In the genomic region with DNA sequence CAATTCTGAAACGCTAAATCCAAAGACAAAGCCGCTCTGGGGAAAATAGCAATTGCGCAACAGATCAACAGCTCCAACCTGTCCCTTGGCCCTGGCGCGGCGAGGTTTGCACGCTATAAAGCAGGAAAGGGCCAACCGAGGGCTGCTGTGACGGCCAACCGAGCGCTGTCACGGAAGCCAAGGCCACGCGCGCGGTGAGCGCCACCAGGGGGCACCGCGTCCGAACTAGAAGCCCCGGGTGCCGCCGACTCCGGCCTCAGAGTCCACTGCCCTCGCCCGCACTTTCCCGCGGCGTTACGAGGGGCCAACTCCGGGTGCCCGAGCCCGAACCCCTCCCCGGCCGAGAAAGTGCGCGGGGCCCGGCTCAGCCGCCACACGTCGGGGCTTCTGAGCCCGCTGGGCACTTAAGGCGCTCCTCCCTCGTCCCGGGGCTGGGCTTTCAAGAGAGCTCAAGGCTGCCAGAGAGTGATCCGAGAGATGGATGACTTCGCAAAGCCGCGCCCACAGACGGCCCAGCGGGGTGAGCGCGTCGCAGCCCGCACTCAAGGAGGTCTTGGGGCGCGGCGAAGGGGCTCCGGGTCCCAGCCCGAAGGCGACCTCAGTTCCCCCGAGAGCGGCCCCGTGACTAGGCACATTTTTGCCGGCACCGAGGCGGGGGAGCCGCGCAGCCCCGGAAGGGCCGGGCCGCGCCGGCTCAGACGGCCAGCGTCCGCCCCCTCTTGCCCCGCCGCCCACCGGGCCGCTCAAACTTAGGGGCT, we compare ENCODE assay signal across 1 cellular context.
A peak's percentile ranks its signal among the peaks of the same experiment; 100 is the strongest.
TF ChIP-seq lines count a peak whose summit lies in the region.

No MANE protein-coding gene starts in this region.

TF ChIP-seq in HepG2, 621 proteins besides CTCF, POLR2A, EP300 and RAD21 (continued from another document and continues in another):
- TF ChIP-seq ZNF101 (CRISPR knock-in tag; IDR thresholded peaks at IDR 0.05; ENCODE audit: borderline replicate concordance, low read depth) (peak; percentile 31; the same call in 1 of the 2 replicates), ARNT2 (CRISPR knock-in tag; IDR thresholded peaks at IDR 0.05; ENCODE audit: low read depth) (peak; percentile 86), ZBTB34 (CRISPR knock-in tag; IDR thresholded peaks at IDR 0.05) (peak; percentile 85), SSRP1 (CRISPR knock-in tag; IDR thresholded peaks at IDR 0.05) (peak; percentile 95; the same call in 1 of the 2 replicates), ZSCAN25 (CRISPR knock-in tag; IDR thresholded peaks at IDR 0.05) (peak; percentile 87; the same call in 1 of the 2 replicates), FOXP4 (CRISPR knock-in tag; IDR thresholded peaks at IDR 0.05) (peak; percentile 97), XRCC5 (optimal IDR thresholded peaks at IDR 0.05; ENCODE audit: low read length) (peak; percentile 100), CERS6 (CRISPR knock-in tag; IDR thresholded peaks at IDR 0.05) (no peak), ZNF781 (CRISPR knock-in tag; IDR thresholded peaks at IDR 0.05; ENCODE audit: borderline replicate concordance, not compliant biosample characterization) (peak; percentile 97), MLX (CRISPR knock-in tag; IDR thresholded peaks at IDR 0.05) (peak; percentile 76), ZNF326 (CRISPR knock-in tag; IDR thresholded peaks at IDR 0.05; ENCODE audit: borderline replicate concordance) (no peak), MTA3 (CRISPR knock-in tag; IDR thresholded peaks at IDR 0.05) (no peak), ZNF512 (CRISPR knock-in tag; IDR thresholded peaks at IDR 0.05) (peak; percentile 93), POLR2AphosphoS2 (IDR thresholded peaks at IDR 0.05; ENCODE audit: low read depth, low read length) (peak; percentile 85; the same call in 1 of the 2 replicates), ZNF281 (CRISPR knock-in tag; IDR thresholded peaks at IDR 0.05; ENCODE audit: borderline replicate concordance) (peak; percentile 87), TCF7 (IDR thresholded peaks at IDR 0.05; ENCODE audit: low read depth) (peak; percentile 71), RFX3 (CRISPR knock-in tag; IDR thresholded peaks at IDR 0.05) (no peak), KLF11 (CRISPR knock-in tag; IDR thresholded peaks at IDR 0.05) (peak; percentile 94; the same call in 1 of the 2 replicates), IKZF4 (CRISPR knock-in tag; IDR thresholded peaks at IDR 0.05; ENCODE audit: borderline replicate concordance, low read depth, not compliant biosample characterization) (peak; percentile 62), SOX6 (IDR thresholded peaks at IDR 0.05) (no peak), SOX6 (CRISPR knock-in tag; IDR thresholded peaks at IDR 0.05) (peak; percentile 96), ZNF460 (CRISPR knock-in tag; IDR thresholded peaks at IDR 0.05; ENCODE audit: borderline replicate concordance) (peak; percentile 75; the same call in 1 of the 2 replicates), ZNF775 (CRISPR knock-in tag; IDR thresholded peaks at IDR 0.05; ENCODE audit: borderline replicate concordance) (peak; percentile 58; the same call in 1 of the 2 replicates), ATAD3A (CRISPR knock-in tag; IDR thresholded peaks at IDR 0.05) (0 out of 2 replicates have a peak, but pooled peaks have one; percentile 68), SNAPC4 (CRISPR knock-in tag; IDR thresholded peaks at IDR 0.05) (peak; percentile 81), HMG20B (CRISPR knock-in tag; conservative IDR thresholded peaks at IDR 0.05) (peak; percentile 85), REXO4 (CRISPR knock-in tag; IDR thresholded peaks at IDR 0.05; ENCODE audit: borderline replicate concordance) (peak; percentile 83; the same call in 1 of the 2 replicates)
- TF ChIP-seq, protein P1, sequence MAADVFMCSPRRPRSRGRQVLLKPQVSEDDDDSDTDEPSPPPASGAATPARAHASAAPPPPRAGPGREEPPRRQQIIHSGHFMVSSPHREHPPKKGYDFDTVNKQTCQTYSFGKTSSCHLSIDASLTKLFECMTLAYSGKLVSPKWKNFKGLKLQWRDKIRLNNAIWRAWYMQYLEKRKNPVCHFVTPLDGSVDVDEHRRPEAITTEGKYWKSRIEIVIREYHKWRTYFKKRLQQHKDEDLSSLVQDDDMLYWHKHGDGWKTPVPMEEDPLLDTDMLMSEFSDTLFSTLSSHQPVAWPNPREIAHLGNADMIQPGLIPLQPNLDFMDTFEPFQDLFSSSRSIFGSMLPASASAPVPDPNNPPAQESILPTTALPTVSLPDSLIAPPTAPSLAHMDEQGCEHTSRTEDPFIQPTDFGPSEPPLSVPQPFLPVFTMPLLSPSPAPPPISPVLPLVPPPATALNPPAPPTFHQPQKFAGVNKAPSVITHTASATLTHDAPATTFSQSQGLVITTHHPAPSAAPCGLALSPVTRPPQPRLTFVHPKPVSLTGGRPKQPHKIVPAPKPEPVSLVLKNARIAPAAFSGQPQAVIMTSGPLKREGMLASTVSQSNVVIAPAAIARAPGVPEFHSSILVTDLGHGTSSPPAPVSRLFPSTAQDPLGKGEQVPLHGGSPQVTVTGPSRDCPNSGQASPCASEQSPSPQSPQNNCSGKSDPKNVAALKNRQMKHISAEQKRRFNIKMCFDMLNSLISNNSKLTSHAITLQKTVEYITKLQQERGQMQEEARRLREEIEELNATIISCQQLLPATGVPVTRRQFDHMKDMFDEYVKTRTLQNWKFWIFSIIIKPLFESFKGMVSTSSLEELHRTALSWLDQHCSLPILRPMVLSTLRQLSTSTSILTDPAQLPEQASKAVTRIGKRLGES (CRISPR knock-in tag; IDR thresholded peaks at IDR 0.05; ENCODE audit: borderline replicate concordance), result 0 out of 2 replicates have a peak, but pooled peaks have one; percentile 3
- TF ChIP-seq, protein P2, sequence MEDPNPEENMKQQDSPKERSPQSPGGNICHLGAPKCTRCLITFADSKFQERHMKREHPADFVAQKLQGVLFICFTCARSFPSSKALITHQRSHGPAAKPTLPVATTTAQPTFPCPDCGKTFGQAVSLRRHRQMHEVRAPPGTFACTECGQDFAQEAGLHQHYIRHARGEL (CRISPR knock-in tag; IDR thresholded peaks at IDR 0.05), result no peak
- TF ChIP-seq, protein P3, sequence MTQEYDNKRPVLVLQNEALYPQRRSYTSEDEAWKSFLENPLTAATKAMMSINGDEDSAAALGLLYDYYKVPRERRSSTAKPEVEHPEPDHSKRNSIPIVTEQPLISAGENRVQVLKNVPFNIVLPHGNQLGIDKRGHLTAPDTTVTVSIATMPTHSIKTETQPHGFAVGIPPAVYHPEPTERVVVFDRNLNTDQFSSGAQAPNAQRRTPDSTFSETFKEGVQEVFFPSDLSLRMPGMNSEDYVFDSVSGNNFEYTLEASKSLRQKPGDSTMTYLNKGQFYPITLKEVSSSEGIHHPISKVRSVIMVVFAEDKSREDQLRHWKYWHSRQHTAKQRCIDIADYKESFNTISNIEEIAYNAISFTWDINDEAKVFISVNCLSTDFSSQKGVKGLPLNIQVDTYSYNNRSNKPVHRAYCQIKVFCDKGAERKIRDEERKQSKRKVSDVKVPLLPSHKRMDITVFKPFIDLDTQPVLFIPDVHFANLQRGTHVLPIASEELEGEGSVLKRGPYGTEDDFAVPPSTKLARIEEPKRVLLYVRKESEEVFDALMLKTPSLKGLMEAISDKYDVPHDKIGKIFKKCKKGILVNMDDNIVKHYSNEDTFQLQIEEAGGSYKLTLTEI (CRISPR knock-in tag; conservative IDR thresholded peaks at IDR 0.05), result no peak
